ENCODE assay signal across 8 cellular contexts in the genomic region with DNA sequence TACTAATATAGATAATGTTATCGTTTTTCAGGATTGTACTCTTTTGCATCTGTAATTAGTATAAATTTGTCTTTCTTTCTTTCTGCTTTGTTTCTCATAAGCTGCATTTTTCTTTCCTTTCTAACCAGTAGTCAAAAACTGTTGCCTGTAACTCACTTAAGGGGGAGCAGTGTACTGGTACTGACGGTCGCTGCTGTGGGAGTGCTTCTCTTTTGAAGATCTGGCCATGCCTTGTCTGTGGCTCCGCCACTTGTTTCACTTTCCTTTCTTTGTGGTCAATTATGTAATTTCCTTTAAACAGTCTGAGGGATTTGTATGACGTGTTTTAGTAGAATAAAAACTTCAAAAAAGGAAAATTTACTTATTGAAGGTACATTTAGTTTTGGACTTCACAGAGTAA. TPM values are rescaled to one million over a fixed set of nuclear protein-coding genes. Genes with fewer than 3 reads are reported as not detected.
A peak's percentile ranks its signal among the peaks of the same experiment; 100 is the strongest.
DNase-seq lines count a peak whose midpoint lies in the region; ATAC-seq, FAIRE-seq and TF ChIP-seq lines count a peak whose summit lies in the region.

No MANE protein-coding gene starts in this region.

- WGBS in K562 (ENCODE audit: insufficient coverage, low coverage, missing lambda C conversion rate) = 67% methylated on average over 5 of the region's 5 CpGs
- 88% methylated on average over 5 of the region's 5 CpGs for WGBS in SK-N-SH (ENCODE audit: low lambda C conversion rate)

- H4K20me1 ChIP-seq in K562 (replicated peaks; ENCODE audit: control insufficient read depth, insufficient read depth, low read length) = no peaks in the 10 kb centered on the region
- no peaks in the 10 kb centered on the region for H4K20me1 ChIP-seq in SK-N-SH (ENCODE audit: insufficient read depth)

- TF ChIP-seq CTCF in K562 (IDR thresholded peaks at IDR 0.05 in 2 of 3, conservative IDR thresholded peaks at IDR 0.05 in 1 of 3; ENCODE audit: insufficient read depth in 2 of 3, low read depth in 1 of 3, low read length in 3 of 3) = no peak
- TF ChIP-seq CTCF in SK-N-SH (IDR thresholded peaks at IDR 0.05) = no peak

- no peak overlapping the region for H2AFZ ChIP-seq in K562 (ENCODE audit: low read depth, low read length)
- no peak overlapping the region for H2AFZ ChIP-seq in SK-N-SH (ENCODE audit: low read depth)

- ATAC-seq in GM18870 (IDR thresholded peaks at IDR 0.05; ENCODE audit: unreplicated experiment) = peak; percentile 95
- peak; percentile 95 for ATAC-seq in HG03066 (IDR thresholded peaks at IDR 0.05; ENCODE audit: low read depth, unreplicated experiment)
- ATAC-seq in K562 = 0 out of 3 replicates have a peak, but pooled peaks have one; percentile 53

- H3K9me2 ChIP-seq in SK-N-SH = no peaks in the 10 kb centered on the region

- H3K79me2 ChIP-seq in K562 (ENCODE audit: control insufficient read depth, insufficient read depth, low read length) = no peaks in the 10 kb centered on the region
- H3K79me2 ChIP-seq in SK-N-SH (ENCODE audit: insufficient read depth) = no peaks in the 10 kb centered on the region

- H3K36me3 ChIP-seq in K562 (ENCODE audit: control insufficient read depth, insufficient read depth, low read length) = peaks cover 97% of the 10 kb centered on the region
- H3K36me3 ChIP-seq in SK-N-SH (replicated peaks in 1 of 2; ENCODE audit: control insufficient read depth in 1 of 2, insufficient read depth in 2 of 2, low read length in 1 of 2) = peaks cover 74 to 97% of the 10 kb centered on the region in 2 experiments
- peaks cover 33% of the 10 kb centered on the region for H3K36me3 ChIP-seq in H7 (replicated peaks; ENCODE audit: control insufficient read depth, insufficient read depth, low read length)

- H3F3A ChIP-seq in SK-N-SH (replicated peaks; ENCODE audit: insufficient read depth) = peaks cover 11% of the 10 kb centered on the region

- no peak overlapping the region for H3K4me3 ChIP-seq in K562
- no peak overlapping the region for H3K4me3 ChIP-seq in SK-N-SH (ENCODE audit: low read depth in 2 of 2, low read length in 1 of 2)
- H3K4me3 ChIP-seq in H7 (ENCODE audit: insufficient read depth, low read depth, low read length) = no peak overlapping the region

- H3K9ac ChIP-seq in K562 (ENCODE audit: insufficient read depth in 1 of 2, low read depth in 2 of 2, low read length in 2 of 2) = no peak overlapping the region
- H3K9ac ChIP-seq in SK-N-SH = no peak overlapping the region

- H3K4me1 ChIP-seq in K562 (replicated peaks in 1 of 2; ENCODE audit: control insufficient read depth in 2 of 2, insufficient read depth in 2 of 2, low read length in 2 of 2) (no peaks in the 10 kb centered on the region), SK-N-SH (ENCODE audit: control insufficient read depth in 1 of 2, insufficient read depth in 2 of 2, low read depth in 1 of 2, low read length in 1 of 2) (no peaks in the 10 kb centered on the region)

- TF ChIP-seq EP300 in K562 (IDR thresholded peaks at IDR 0.05; ENCODE audit: low read length) (no peak), SK-N-SH (IDR thresholded peaks at IDR 0.05; ENCODE audit: borderline replicate concordance in 1 of 2, low read depth in 1 of 2, low read length in 1 of 2) (no peak)

- H3K27ac ChIP-seq in K562 (ENCODE audit: extremely low read depth, low read depth, low read length) (no peak overlapping the region), SK-N-SH (ENCODE audit: low read depth in 2 of 2, low read length in 1 of 2) (no peak overlapping the region)

- no TSS peak for BruUV-seq in K562 (replicated peaks; lab: Mats Ljungman, UMichigan)

- no peaks in the 10 kb centered on the region for H3K9me1 ChIP-seq in K562 (ENCODE audit: control insufficient read depth, insufficient read depth, low read length)

- CTCF ChIA-PET in K562 (lab: Yijun Ruan, JAX; ENCODE audit: low intra/inter-chr PET ratio) = no interaction called here
- CTCF ChIA-PET in SK-N-SH (lab: Yijun Ruan, JAX) = interaction anchor here (2.0 kb wide), 1 partner anchor 190 kb away, joined by 5 read pairs; no protein-coding TSS in a partner anchor

- in situ Hi-C loops in K562 (cut with MboI) = no loop called here

- POLR2A ChIA-PET in K562 (lab: Yijun Ruan, JAX) (interaction anchor here (1.3 kb wide), 1 partner anchor 11 kb away, joined by 4 read pairs; no protein-coding TSS in a partner anchor), SK-N-SH (lab: Yijun Ruan, JAX) (no interaction called here)

- H3K27me3 ChIP-seq in K562 (ENCODE audit: control insufficient read depth in 2 of 2, insufficient read depth in 2 of 2, low read length in 2 of 2) = no peaks in the 10 kb centered on the region
- no peaks in the 10 kb centered on the region for H3K27me3 ChIP-seq in SK-N-SH (ENCODE audit: insufficient read depth)
- H3K27me3 ChIP-seq in H7 (ENCODE audit: control insufficient read depth, insufficient read depth, low read length) = no peaks in the 10 kb centered on the region

- H3K9me3 ChIP-seq in K562 (replicated peaks; ENCODE audit: control insufficient read depth, insufficient read depth, low read depth, low read length) (no peaks in the 10 kb centered on the region), SK-N-SH (no peaks in the 10 kb centered on the region)

- intact Hi-C loops in K562 (cut with micrococcal nuclease) = no loop called here

- H3K4me2 ChIP-seq in K562 (ENCODE audit: insufficient read depth, low read length) (no peak overlapping the region), SK-N-SH (no peak overlapping the region)

- DNase-seq in T-helper 22 cell (ENCODE audit: low read depth) (peak; percentile 72), K562 (ENCODE audit: extremely low read depth in 1 of 4, low spot score in 3 of 4) (no peak), SW480 (ENCODE audit: low spot score) (no peak), SK-N-SH (no peak), H7 (no peak)
- peak; percentile 43 to 50 (median 49) for DNase-seq in stimulated activated CD4-positive, alpha-beta T cell treated with anti-CD3 and anti-CD28 coated beads, Interleukin-12 subunit alpha, Interleukin-12 subunit beta, amount 100 ng/mL, for 48 hours (ENCODE audit: low read depth in 2 of 3, low spot score in 1 of 3)

- no peak for FAIRE-seq in K562 (lab: Jason Lieb, UNC)

- TF ChIP-seq RAD21 in K562 (CRISPR knock-in tag; conservative IDR thresholded peaks at IDR 0.05 in 1 of 2, IDR thresholded peaks at IDR 0.05 in 1 of 2) (no peak), SK-N-SH (IDR thresholded peaks at IDR 0.05; ENCODE audit: low read length) (no peak)

- no peak for TF ChIP-seq POLR2A in K562 (conservative IDR thresholded peaks at IDR 0.05)

RNA-seq across cellular contexts. Expression of a gene that starts 37.0 kb away (rescaled TPM):
- 45.8 and 148 TPM in 2 replicates for total RNA-seq in K562 (2011; cell fraction: chromatin; rRNA removed; ENCODE audit: low replicate concordance)
- 35.4 and 43.8 TPM in 2 replicates for total RNA-seq in K562 (2011; cell fraction: nucleolus; rRNA removed)
- 64.4 and 101 TPM in 2 replicates for total RNA-seq in K562 (2011; cell fraction: nucleoplasm; rRNA removed)
- 38.6 and 57.8 TPM in 2 replicates for total RNA-seq in K562 (2014; rRNA removed)
- 64.3 and 68.1 TPM in 2 replicates for total RNA-seq in K562 (2014; rRNA removed; fragmentation: Illumina TruSeq; extraction: Trizol)
- 72.8 and 79.8 TPM in 2 replicates for total RNA-seq in K562 (2015; rRNA removed; fragmentation: Illumina TruSeq; extraction: Trizol)
- 64.9 and 67.5 TPM in 2 replicates for total RNA-seq in K562 (2021)
- polyA plus RNA-seq in K562 (2011; rRNA removed) = 34.0 and 63.3 TPM in 2 replicates
- 54.4 and 81.8 TPM in 2 replicates for polyA plus RNA-seq in K562 (2011; cell fraction: cytosol; rRNA removed)
- 285 and 344 TPM in 2 replicates for polyA plus RNA-seq in K562 (2011; cell fraction: nucleus; rRNA removed)
- 43.6 and 50.3 TPM in 2 replicates for polyA plus RNA-seq in K562 (2012)
- polyA plus RNA-seq in K562 (2014; fragmentation: Illumina TruSeq; extraction: Trizol) = 61.7 and 89.4 TPM in 2 replicates
- polyA plus RNA-seq in K562 (2014; fragmentation: Nextera tagmentation; extraction: Ambion mirVana) = 10 to 100 TPM; 21.6 to 40.8 TPM
- polyA plus RNA-seq in K562 (2014; rRNA removed) = 33.1 and 34.4 TPM in 2 replicates
- 52.5 and 69.6 TPM in 2 replicates for polyA minus RNA-seq in K562 (2011; rRNA and poly(A)+ RNA removed)
- polyA minus RNA-seq in K562 (2011; cell fraction: cytosol; rRNA and poly(A)+ RNA removed) = 28.4 and 36.3 TPM in 2 replicates
- polyA minus RNA-seq in K562 (2011; cell fraction: nucleus; rRNA and poly(A)+ RNA removed) = 44.2 and 79.3 TPM in 2 replicates
- 47.0 and 51.4 TPM in 2 replicates for polyA plus RNA-seq in SK-N-SH (2012; rRNA removed)
- 15.9 and 24.8 TPM in 2 replicates for polyA plus RNA-seq in SK-N-SH (2012; cell fraction: cytosol; rRNA removed)
- polyA plus RNA-seq in SK-N-SH (2012; cell fraction: nucleus; rRNA removed) = 104 and 144 TPM in 2 replicates
- 52.5 and 75.7 TPM in 2 replicates for total RNA-seq in H7 (2014; rRNA removed; shearing (Covaris generic))

RNA-seq across cellular contexts. Expression of a gene that starts 57.4 kb away (rescaled TPM):
- 11.7 and 26.3 TPM in 2 replicates for total RNA-seq in K562 (2011; cell fraction: chromatin; rRNA removed; ENCODE audit: low replicate concordance)
- 8.3 and 8.7 TPM in 2 replicates for total RNA-seq in K562 (2011; cell fraction: nucleolus; rRNA removed)
- 17.7 and 27.3 TPM in 2 replicates for total RNA-seq in K562 (2011; cell fraction: nucleoplasm; rRNA removed)
- total RNA-seq in K562 (2014; rRNA removed) = 20.2 and 24.4 TPM in 2 replicates
- 24.9 and 30.1 TPM in 2 replicates for total RNA-seq in K562 (2014; rRNA removed; fragmentation: Illumina TruSeq; extraction: Trizol)
- 19.9 and 21.8 TPM in 2 replicates for total RNA-seq in K562 (2015; rRNA removed; fragmentation: Illumina TruSeq; extraction: Trizol)
- total RNA-seq in K562 (2021) = 45.6 and 51.3 TPM in 2 replicates
- polyA plus RNA-seq in K562 (2011; rRNA removed) = 68.8 and 77.9 TPM in 2 replicates
- 19.6 and 34.7 TPM in 2 replicates for polyA plus RNA-seq in K562 (2011; cell fraction: cytosol; rRNA removed)
- 12.0 and 22.3 TPM in 2 replicates for polyA plus RNA-seq in K562 (2011; cell fraction: nucleus; rRNA removed)
- 39.3 and 48.1 TPM in 2 replicates for polyA plus RNA-seq in K562 (2012)
- 45.6 and 58.9 TPM in 2 replicates for polyA plus RNA-seq in K562 (2014; fragmentation: Illumina TruSeq; extraction: Trizol)
- polyA plus RNA-seq in K562 (2014; fragmentation: Nextera tagmentation; extraction: Ambion mirVana) = 10 to 100 TPM; 18.2 to 19.1 TPM
- polyA plus RNA-seq in K562 (2014; rRNA removed) = 36.4 and 36.8 TPM in 2 replicates
- polyA minus RNA-seq in K562 (2011; rRNA and poly(A)+ RNA removed) = 90.0 and 90.7 TPM in 2 replicates
- polyA minus RNA-seq in K562 (2011; cell fraction: cytosol; rRNA and poly(A)+ RNA removed) = 38.3 and 54.9 TPM in 2 replicates
- polyA minus RNA-seq in K562 (2011; cell fraction: nucleus; rRNA and poly(A)+ RNA removed) = 12.4 and 21.2 TPM in 2 replicates
- 20.8 and 31.7 TPM in 2 replicates for polyA plus RNA-seq in SK-N-SH (2012; rRNA removed)
- 41.1 and 45.6 TPM in 2 replicates for polyA plus RNA-seq in SK-N-SH (2012; cell fraction: cytosol; rRNA removed)
- 4.9 and 11.4 TPM in 2 replicates for polyA plus RNA-seq in SK-N-SH (2012; cell fraction: nucleus; rRNA removed)
- 48.3 and 58.1 TPM in 2 replicates for total RNA-seq in H7 (2014; rRNA removed; shearing (Covaris generic))

RNA-seq across cellular contexts. Expression of a gene that starts 57.5 kb away (rescaled TPM):
- total RNA-seq in K562 (2011; cell fraction: chromatin; rRNA removed; ENCODE audit: low replicate concordance) = 10.8 and 23.6 TPM in 2 replicates
- 7.0 and 8.4 TPM in 2 replicates for total RNA-seq in K562 (2011; cell fraction: nucleolus; rRNA removed)
- 18.0 and 22.1 TPM in 2 replicates for total RNA-seq in K562 (2011; cell fraction: nucleoplasm; rRNA removed)
- total RNA-seq in K562 (2014; rRNA removed) (30.8 and 32.2 TPM in 2 replicates), K562 (2014; rRNA removed; fragmentation: Illumina TruSeq; extraction: Trizol) (68.0 and 75.7 TPM in 2 replicates), K562 (2015; rRNA removed; fragmentation: Illumina TruSeq; extraction: Trizol) (45.0 and 51.3 TPM in 2 replicates), K562 (2021) (43.8 and 45.1 TPM in 2 replicates)
- polyA plus RNA-seq in K562 (2011; rRNA removed) (6.8 and 9.4 TPM in 2 replicates), K562 (2014; fragmentation: Illumina TruSeq; extraction: Trizol) (21.3 and 23.7 TPM in 2 replicates), K562 (2014; fragmentation: Nextera tagmentation; extraction: Ambion mirVana) (100 to 1,000 TPM in 1 of 2 experiments, 10 to 100 TPM in 1; 86.3 to 153 TPM), K562 (2014; rRNA removed) (16.6 and 16.8 TPM in 2 replicates), SK-N-SH (2012; rRNA removed) (3.8 and 4.0 TPM in 2 replicates)
- polyA plus RNA-seq in K562 (2011; cell fraction: cytosol; rRNA removed) = 2.3 and 5.6 TPM in 2 replicates
- polyA plus RNA-seq in K562 (2011; cell fraction: nucleus; rRNA removed) = 4.4 and 5.0 TPM in 2 replicates
- polyA plus RNA-seq in K562 (2012) = 28.7 and 30.7 TPM in 2 replicates
- 16.6 and 20.0 TPM in 2 replicates for polyA minus RNA-seq in K562 (2011; rRNA and poly(A)+ RNA removed)
- polyA minus RNA-seq in K562 (2011; cell fraction: cytosol; rRNA and poly(A)+ RNA removed) = 13.6 and 15.0 TPM in 2 replicates
- 6.1 and 9.3 TPM in 2 replicates for polyA minus RNA-seq in K562 (2011; cell fraction: nucleus; rRNA and poly(A)+ RNA removed)
- 6.2 and 8.3 TPM in 2 replicates for polyA plus RNA-seq in SK-N-SH (2012; cell fraction: cytosol; rRNA removed)
- polyA plus RNA-seq in SK-N-SH (2012; cell fraction: nucleus; rRNA removed) = 6.5 and 6.6 TPM in 2 replicates
- 44.5 and 59.6 TPM in 2 replicates for total RNA-seq in H7 (2014; rRNA removed; shearing (Covaris generic))

Comparison
In these comparisons a context has a peak if more than half of its experiments do, and no peak if none do; other contexts are left out.
1. DNase-seq: peak in T-helper 22 cell (single experiment) and stimulated activated CD4-positive, alpha-beta T cell treated with anti-CD3 and anti-CD28 coated beads, Interleukin-12 subunit alpha, Interleukin-12 subunit beta, amount 100 ng/mL, for 48 hours (3 of 3); none in K562 (0 of 4), SW480 (single experiment), SK-N-SH (single experiment) and H7 (single experiment).
2. Peak in every context shown above with its lines, with median percentiles within 50 percentile points of each other: ATAC-seq.